ENCODE assay signal across 8 cellular contexts in the genomic region with DNA sequence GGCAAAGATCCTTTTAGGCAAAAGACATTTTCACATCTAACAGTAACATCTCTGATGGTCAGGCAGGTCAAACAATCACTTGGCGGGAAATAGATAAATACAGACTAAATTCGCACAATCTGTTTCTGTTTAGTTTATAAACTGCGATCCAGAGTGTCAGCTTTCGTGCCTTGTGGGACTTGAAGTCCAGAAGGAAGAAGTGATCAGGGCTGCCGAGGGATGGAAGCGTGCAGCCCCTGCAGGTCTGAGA. TPM values are rescaled to one million over a fixed set of nuclear protein-coding genes. Genes with fewer than 3 reads are reported as not detected.
DNase-seq lines count a peak whose midpoint lies in the region; ATAC-seq and TF ChIP-seq lines count a peak whose summit lies in the region.

No MANE protein-coding gene starts in this region.

- no peak overlapping the region for H2AK5ac ChIP-seq in mesenchymal stem cell (ENCODE audit: low read length, severe bottlenecking)

- peak overlapping the region; percentile 98 for H3K9ac ChIP-seq in mesenchymal stem cell (ENCODE audit: low read length)

- peak overlapping the region; percentile 82 to 93 (median 92) for H3K27ac Mint-ChIP-seq in brain

- H3K4me3 ChIP-seq in heart right ventricle (peak overlapping the region in 9 of 10 donors; percentile 61 to 99 (median 83)), mesenchymal stem cell (ENCODE audit: insufficient read depth in 1 of 2, low read depth in 1 of 2, low read length in 2 of 2) (peak overlapping the region in 1 of 2 experiments; percentile 97), urinary bladder (ENCODE audit: low read depth, low read length) (peak overlapping the region; percentile 38)

- H3K4me3 Mint-ChIP-seq in brain, result peak overlapping the region; percentile 90 to 93 (median 90)

- H4K8ac ChIP-seq in mesenchymal stem cell (ENCODE audit: low read length), result no peak overlapping the region

- H2BK5ac ChIP-seq in mesenchymal stem cell (ENCODE audit: low read depth, low read length, poor library complexity, severe bottlenecking), result no peak overlapping the region

- H3K18ac ChIP-seq in mesenchymal stem cell (ENCODE audit: low read depth in 1 of 2, low read length in 2 of 2), result no peak overlapping the region

- H2BK120ac ChIP-seq in mesenchymal stem cell (ENCODE audit: low read depth, low read length), result no peak overlapping the region

- peaks cover 0 to 2% (median 0%) of the 10 kb centered on the region in 5 experiments for H3K9me3 Mint-ChIP-seq in brain

- H2BK12ac ChIP-seq in mesenchymal stem cell (ENCODE audit: low read length in 2 of 2), result no peak overlapping the region

- WGBS in heart right ventricle, 2 donors, result 0 to 2% methylated on average over 6 of the region's 6 CpGs
- 0% methylated on average over 6 of the region's 6 CpGs for WGBS in mesenchymal stem cell
- 0% methylated on average over 6 of the region's 6 CpGs for WGBS in urinary bladder

- no peak overlapping the region for H2BK15ac ChIP-seq in mesenchymal stem cell (ENCODE audit: low read depth, poor library complexity, severe bottlenecking)

- H3K4ac ChIP-seq in mesenchymal stem cell (ENCODE audit: low read depth in 1 of 2, low read length in 2 of 2), result no peak overlapping the region

- H3K79me1 ChIP-seq in mesenchymal stem cell (replicated peaks; ENCODE audit: low read length, poor library complexity, severe bottlenecking), result peaks cover 7% of the 10 kb centered on the region

- peak overlapping the region in 7 of 10 donors; percentile 93 to 99 (median 98) for H3K27ac ChIP-seq in heart right ventricle
- H3K27ac ChIP-seq in mesenchymal stem cell (ENCODE audit: low read length, poor library complexity, severe bottlenecking), result no peak overlapping the region
- no peak overlapping the region for H3K27ac ChIP-seq in urinary bladder (ENCODE audit: low read depth)

- peaks cover 32% of the 10 kb centered on the region for H3K4me1 Mint-ChIP-seq in brain

- H3K23ac ChIP-seq in mesenchymal stem cell (ENCODE audit: low read length in 2 of 2), result no peak overlapping the region

- intact Hi-C loops in heart right ventricle (cut with DNase I), result loop anchor here in 2 of 10 donors (1.0 to 2.0 kb wide), 2 partner anchors 17 kb away; a partner anchor contains a TSS
- intact Hi-C loops in Right ventricle myocardium inferior (cut with DNase I), result loop anchor here (10.0 kb wide), 1 partner anchor 701 kb away; a partner anchor contains a TSS

- no peaks in the 10 kb centered on the region for H3K27me3 ChIP-seq in heart right ventricle
- H3K27me3 ChIP-seq in mesenchymal stem cell (ENCODE audit: control insufficient read depth in 1 of 2, insufficient read depth in 1 of 2, low read length in 2 of 2), result peaks cover 0 to 3% of the 10 kb centered on the region in 2 experiments

- H3K14ac ChIP-seq in mesenchymal stem cell (ENCODE audit: low read length in 2 of 2), result no peak overlapping the region

- H3K4me1 ChIP-seq in heart right ventricle, result peaks cover 0 to 16% (median 9%) of the 10 kb centered on the region in 9 donors
- H3K4me1 ChIP-seq in mesenchymal stem cell (ENCODE audit: control insufficient read depth, insufficient read depth, low read depth, low read length), result no peaks in the 10 kb centered on the region
- no peaks in the 10 kb centered on the region for H3K4me1 ChIP-seq in urinary bladder (ENCODE audit: insufficient read depth)

- H3K9me3 ChIP-seq in heart right ventricle, result no peaks in the 10 kb centered on the region
- H3K9me3 ChIP-seq in mesenchymal stem cell (ENCODE audit: control insufficient read depth, low read length), result no peaks in the 10 kb centered on the region

- ATAC-seq in heart right ventricle (no peak), Right ventricle myocardium inferior (no peak), HG03571 (IDR thresholded peaks at IDR 0.05; ENCODE audit: unreplicated experiment) (no peak), GM21825 (IDR thresholded peaks at IDR 0.05; ENCODE audit: unreplicated experiment) (no peak)

- TF ChIP-seq CTCF in heart right ventricle (IDR thresholded peaks at IDR 0.05) (no peak), brain (conservative IDR thresholded peaks at IDR 0.05) (no peak)

- no peak overlapping the region for H2AFZ ChIP-seq in mesenchymal stem cell (ENCODE audit: low read depth, low read length)

- H3K4me2 ChIP-seq in mesenchymal stem cell (ENCODE audit: low read length, poor library complexity, severe bottlenecking), result peak overlapping the region; percentile 79

- H3K36me3 ChIP-seq in heart right ventricle (peaks cover 0 to 4% (median 0%) of the 10 kb centered on the region in 9 donors), mesenchymal stem cell (ENCODE audit: control insufficient read depth in 1 of 2, insufficient read depth in 2 of 2, low read depth in 1 of 2, low read length in 2 of 2) (no peaks in the 10 kb centered on the region), urinary bladder (ENCODE audit: insufficient read depth) (no peaks in the 10 kb centered on the region)

- peaks cover 21% of the 10 kb centered on the region for H3K27me3 Mint-ChIP-seq in brain

- no peak overlapping the region for H4K91ac ChIP-seq in mesenchymal stem cell (ENCODE audit: low read length)

- DNase-seq in heart right ventricle (no peak), Right ventricle myocardium inferior (ENCODE audit: missing footprints) (no peak), mesenchymal stem cell (no peak), NCI-H748 (lab: John Stamatoyannopoulos, UW; ENCODE audit: unreplicated experiment) (no peak)

- peaks cover 4% of the 10 kb centered on the region for H3K36me3 Mint-ChIP-seq in brain

RNA-seq across cellular contexts. Expression of a gene that starts 0.2 kb away (rescaled TPM):
- total RNA-seq in heart right ventricle (10 to 100 TPM; 10.9 to 14.0 (median 12.0) TPM), Right ventricle myocardium inferior (11.7 TPM), urinary bladder (19.1 TPM)
- polyA plus RNA-seq in heart right ventricle (1 to 10 TPM; 2.9 to 6.5 TPM), brain (ENCODE audit: insufficient read depth, low read depth, low replicate concordance) (4.1 TPM), urinary bladder (12.1 TPM)
- 8.8 TPM for polyA plus RNA-seq in mesenchymal stem cell (2013, experiment 1 of 2)
- 9.8 TPM for polyA plus RNA-seq in mesenchymal stem cell (2013, experiment 2 of 2)

RNA-seq across cellular contexts. Expression of a gene that starts 16.8 kb away (rescaled TPM):
- total RNA-seq in heart right ventricle (10 to 100 TPM; 29.0 to 43.6 (median 36.6) TPM), Right ventricle myocardium inferior (35.6 TPM), urinary bladder (209 TPM)
- polyA plus RNA-seq in heart right ventricle (10 to 100 TPM in 1 of 2 donors, 1 to 10 TPM in 1; 7.9 to 28.2 TPM), brain (ENCODE audit: insufficient read depth, low read depth, low replicate concordance) (23.5 TPM), urinary bladder (17.4 TPM)
- polyA plus RNA-seq in mesenchymal stem cell (2013, experiment 1 of 2), result 8.9 TPM
- 7.6 TPM for polyA plus RNA-seq in mesenchymal stem cell (2013, experiment 2 of 2)

Comparison
In these comparisons a context has a peak if more than half of its experiments do, and no peak if none do; other contexts are left out.
1. H3K27ac ChIP-seq: peak in heart right ventricle (7 of 10); none in mesenchymal stem cell (single experiment) and urinary bladder (single experiment).